In genomic region chr10:5589071-5589962, GRCh38 we compare ENCODE assay signal across 18 cellular contexts.
A peak's percentile ranks its signal among the peaks of the same experiment; 100 is the strongest.
DNase-seq lines count a peak whose midpoint lies in the region; ATAC-seq and TF ChIP-seq lines count a peak whose summit lies in the region.
"Had no signal": no experiment of that assay in that cellular context is flagged by ENCODE, and none has a peak within 500 bp of the region (broad histone marks: within the 10 kb centered on the region; RNA-seq: fewer than 3 reads in every experiment).

No MANE protein-coding gene starts in this region.

- H3K27me3 ChIP-seq in mammary epithelial cell (ENCODE audit: insufficient read depth, low read length) (no peaks in the 10 kb centered on the region), lower lobe of right lung (ENCODE audit: low read depth) (no peaks in the 10 kb centered on the region)

- H3K36me3 ChIP-seq in mammary epithelial cell (ENCODE audit: insufficient read depth, low read length) (no peaks in the 10 kb centered on the region), lower lobe of right lung (no peaks in the 10 kb centered on the region)
- H3K36me3 ChIP-seq: stomach had no signal

- CTCF ChIA-PET in MCF 10A (lab: Yijun Ruan, JAX), result interaction anchor here (0.7 to 1.1 kb wide), 2 partner anchors 34 to 36 kb away, joined by 3 to 6 read pairs; no protein-coding TSS in a partner anchor
- CTCF ChIA-PET in mammary epithelial cell (lab: Charles Lee; ENCODE audit: low non-redundant PET), result no interaction called here
- CTCF ChIA-PET in activated CD8-positive, alpha-beta T cell treated with anti-CD3 and anti-CD28 coated beads, Interleukin-2, amount 10 ng/mL, durations not matched to agents 7 days and 5 days (lab: Charles Lee), result interaction anchor here (0.7 kb wide), 1 partner anchor 40 kb away, joined by 3 read pairs; no protein-coding TSS in a partner anchor

- H3K9me3 ChIP-seq in mammary epithelial cell (replicated peaks; ENCODE audit: insufficient read depth, low read length) (no peaks in the 10 kb centered on the region), lower lobe of right lung (no peaks in the 10 kb centered on the region)
- H3K9me3 ChIP-seq: stomach had no signal

- H3K9me3 Mint-ChIP-seq in MCF 10A (ENCODE audit: unreplicated experiment), result no peaks in the 10 kb centered on the region
- H3K9me3 Mint-ChIP-seq in activated T-helper 17 cell treated with anti-CD3 and anti-CD28 coated beads, Interleukin-2, amount 50 U/mL, for 72 hours, result no peaks in the 10 kb centered on the region
- no peaks in the 10 kb centered on the region for H3K9me3 Mint-ChIP-seq in activated CD8-positive, alpha-beta T cell treated with anti-CD3 and anti-CD28 coated beads, Interleukin-2, amount 10 ng/mL, durations not matched to agents 7 days and 5 days (ENCODE audit: insufficient read depth)
- H3K9me3 Mint-ChIP-seq: activated T-cell treated with anti-CD3 and anti-CD28 coated beads, Interleukin-2, amount 50 U/mL, for 4 hours; CD8-positive, alpha-beta memory T cell had no signal

- H3K27me3 Mint-ChIP-seq in MCF 10A (ENCODE audit: insufficient read depth, unreplicated experiment), result no peaks in the 10 kb centered on the region
- peaks cover 10% of the 10 kb centered on the region for H3K27me3 Mint-ChIP-seq in activated T-helper 17 cell treated with anti-CD3 and anti-CD28 coated beads, Interleukin-2, amount 50 U/mL, for 72 hours
- peaks cover 7% of the 10 kb centered on the region for H3K27me3 Mint-ChIP-seq in activated CD8-positive, alpha-beta T cell treated with anti-CD3 and anti-CD28 coated beads, Interleukin-2, amount 10 ng/mL, durations not matched to agents 7 days and 5 days (ENCODE audit: low read depth)

- H3K4me1 Mint-ChIP-seq in MCF 10A (ENCODE audit: insufficient read depth, unreplicated experiment), result peaks cover 38% of the 10 kb centered on the region
- H3K4me1 Mint-ChIP-seq in activated T-helper 17 cell treated with anti-CD3 and anti-CD28 coated beads, Interleukin-2, amount 50 U/mL, for 72 hours, result peaks cover 16% of the 10 kb centered on the region
- H3K4me1 Mint-ChIP-seq in activated CD8-positive, alpha-beta T cell treated with anti-CD3 and anti-CD28 coated beads, Interleukin-2, amount 10 ng/mL, durations not matched to agents 7 days and 5 days (ENCODE audit: low read depth), result no peaks in the 10 kb centered on the region
- H3K4me1 Mint-ChIP-seq: CD8-positive, alpha-beta memory T cell had no signal

- no peak for ATAC-seq in activated T-helper 17 cell treated with anti-CD3 and anti-CD28 coated beads, Interleukin-2, amount 50 U/mL, for 72 hours (replicated peaks)
- no peak for ATAC-seq in lower lobe of right lung
- no peak for ATAC-seq in activated CD8-positive, alpha-beta T cell treated with anti-CD3 and anti-CD28 coated beads, Interleukin-2, amount 10 ng/mL, durations not matched to agents 7 days and 5 days
- no peak for ATAC-seq in HG02970 (IDR thresholded peaks at IDR 0.05; ENCODE audit: low FRiP score, unreplicated experiment)

- no peak overlapping the region for H3K4me3 Mint-ChIP-seq in MCF 10A (ENCODE audit: unreplicated experiment)
- H3K4me3 Mint-ChIP-seq in activated T-helper 17 cell treated with anti-CD3 and anti-CD28 coated beads, Interleukin-2, amount 50 U/mL, for 72 hours, result no peak overlapping the region
- H3K4me3 Mint-ChIP-seq in activated CD8-positive, alpha-beta T cell treated with anti-CD3 and anti-CD28 coated beads, Interleukin-2, amount 10 ng/mL, durations not matched to agents 7 days and 5 days, result no peak overlapping the region
- H3K4me3 Mint-ChIP-seq: activated T-cell treated with anti-CD3 and anti-CD28 coated beads, Interleukin-2, amount 50 U/mL, for 4 hours; CD8-positive, alpha-beta memory T cell had no signal

- peaks cover 2% of the 10 kb centered on the region for H3K79me2 ChIP-seq in mammary epithelial cell (ENCODE audit: insufficient read depth, low read length)
- H3K79me2 ChIP-seq: parathyroid adenoma had no signal

- H3K36me3 Mint-ChIP-seq in MCF 10A (ENCODE audit: insufficient read depth, unreplicated experiment), result no peaks in the 10 kb centered on the region
- H3K36me3 Mint-ChIP-seq in activated T-helper 17 cell treated with anti-CD3 and anti-CD28 coated beads, Interleukin-2, amount 50 U/mL, for 72 hours (ENCODE audit: low read depth), result no peaks in the 10 kb centered on the region
- H3K36me3 Mint-ChIP-seq in activated CD8-positive, alpha-beta T cell treated with anti-CD3 and anti-CD28 coated beads, Interleukin-2, amount 10 ng/mL, durations not matched to agents 7 days and 5 days (ENCODE audit: low read depth), result no peaks in the 10 kb centered on the region
- H3K36me3 Mint-ChIP-seq: CD8-positive, alpha-beta memory T cell had no signal

- in situ Hi-C loops in mammary epithelial cell (cut with MboI; ENCODE audit: low sequenced_read_pairs in 2 of 2) (no loop called here), KBM-7 (cut with MboI; ENCODE audit: low pct_unique_long_range_greater_than_20kb, low sequenced_read_pairs) (no loop called here)

- no peak overlapping the region for H3K27ac ChIP-seq in mammary epithelial cell (ENCODE audit: insufficient read depth, low read depth, low read length)
- no peak overlapping the region for H3K27ac ChIP-seq in lower lobe of right lung
- H3K27ac ChIP-seq: epithelial cell of prostate, parathyroid adenoma, stomach had no signal

- dilution Hi-C loops in mammary epithelial cell (cut with HindIII; ENCODE audit: low sequenced_read_pairs), result loop anchor here (25.0 kb wide), 1 partner anchor 902 kb away; no protein-coding TSS in a partner anchor

- peak; percentile 60 for DNase-seq in MCF 10A (ENCODE audit: unreplicated experiment)
- no peak for DNase-seq in mammary epithelial cell
- peak; percentile 35 for DNase-seq in lower lobe of right lung
- DNase-seq in SHP77 treated with DMSO at 0.1 percent for 48 hours (lab: John Stamatoyannopoulos, UW), result no peak
- DNase-seq in activated CD8-positive, alpha-beta T cell treated with anti-CD3 and anti-CD28 coated beads, Interleukin-2, amount 10 ng/mL, durations not matched to agents 7 days and 5 days, result no peak
- DNase-seq in KBM-7, result no peak
- DNase-seq: activated CD4-positive, alpha-beta T cell treated with anti-CD3 and anti-CD28 coated beads for 4 hours; activated T-cell treated with anti-CD3 and anti-CD28 coated beads, Interleukin-2, amount 50 U/mL, for 4 hours; glutamatergic neuron; NCI-H187 treated with DMSO at 0.1 percent for 48 hours; NCI-H69; small intestine; stomach had no signal

- POLR2A ChIA-PET in MCF 10A (lab: Yijun Ruan, JAX), result interaction anchor here (0.6 to 1.2 kb wide), 4 partner anchors 14 to 35 kb away, joined by 3 to 4 read pairs (median 3); no protein-coding TSS in a partner anchor
- POLR2A ChIA-PET in activated CD8-positive, alpha-beta T cell treated with anti-CD3 and anti-CD28 coated beads, Interleukin-2, amount 10 ng/mL, durations not matched to agents 7 days and 5 days (lab: Charles Lee), result interaction anchor here (0.6 kb wide), 1 partner anchor 606 kb away, joined by 3 read pairs; no protein-coding TSS in a partner anchor

- H3K4me3 ChIP-seq in mammary epithelial cell (replicated peaks in 1 of 3; ENCODE audit: insufficient read depth in 1 of 3, low read depth in 2 of 3, low read length in 3 of 3), result no peak overlapping the region
- no peak overlapping the region for H3K4me3 ChIP-seq in lower lobe of right lung
- H3K4me3 ChIP-seq: stomach had no signal

- H3K4me1 ChIP-seq in mammary epithelial cell (ENCODE audit: insufficient read depth, low read length), result peaks cover 29% of the 10 kb centered on the region
- H3K4me1 ChIP-seq in lower lobe of right lung, result peaks cover 8% of the 10 kb centered on the region
- H3K4me1 ChIP-seq: parathyroid adenoma had no signal

- H3K9ac ChIP-seq in mammary epithelial cell (ENCODE audit: insufficient read depth, low read length), result no peak overlapping the region
- H3K9ac ChIP-seq: parathyroid adenoma had no signal

- H3K4me2 ChIP-seq in mammary epithelial cell (ENCODE audit: insufficient read depth, low read depth, low read length), result no peak overlapping the region

- H4K20me1 ChIP-seq in mammary epithelial cell (ENCODE audit: insufficient read depth, low read length), result no peaks in the 10 kb centered on the region

- H2AFZ ChIP-seq in mammary epithelial cell (ENCODE audit: low read depth, low read length), result no peak overlapping the region
- H2AFZ ChIP-seq: parathyroid adenoma had no signal

- BruUV-seq in MCF 10A (replicated peaks; lab: Mats Ljungman, UMichigan), result no TSS peak
- BruUV-seq in mammary epithelial cell (replicated peaks; lab: Mats Ljungman, UMichigan), result no TSS peak

- intact Hi-C loops in MCF 10A (cut with micrococcal nuclease) (no loop called here), mammary epithelial cell (cut with micrococcal nuclease) (no loop called here), lower lobe of right lung (cut with DNase I) (no loop called here)

- no peak overlapping the region for H3K27ac Mint-ChIP-seq in MCF 10A (ENCODE audit: low read depth, unreplicated experiment)
- H3K27ac Mint-ChIP-seq in activated T-helper 17 cell treated with anti-CD3 and anti-CD28 coated beads, Interleukin-2, amount 50 U/mL, for 72 hours, result peak overlapping the region; percentile 65
- no peak overlapping the region for H3K27ac Mint-ChIP-seq in activated CD8-positive, alpha-beta T cell treated with anti-CD3 and anti-CD28 coated beads, Interleukin-2, amount 10 ng/mL, durations not matched to agents 7 days and 5 days

- 100% methylated on average over 13 of the region's 19 CpGs for WGBS in mammary epithelial cell (ENCODE audit: low coverage, missing lambda C conversion rate)

- TF ChIP-seq CTCF in MCF 10A (IDR thresholded peaks at IDR 0.05; ENCODE audit: unreplicated experiment) (no peak), mammary epithelial cell (conservative IDR thresholded peaks at IDR 0.05 in 1 of 2, IDR thresholded peaks at IDR 0.05 in 1 of 2; ENCODE audit: extremely low read depth in 1 of 2, insufficient read depth in 1 of 2, low read depth in 1 of 2, low read length in 2 of 2) (no peak), lower lobe of right lung (IDR thresholded peaks at IDR 0.05) (no peak)

Comparison
In these comparisons a context has a peak if more than half of its experiments do, and no peak if none do; other contexts are left out.
1. DNase-seq: peak in MCF 10A (single experiment) and lower lobe of right lung (single experiment); none in mammary epithelial cell (single experiment), SHP77 treated with DMSO at 0.1 percent for 48 hours (single experiment), activated CD8-positive, alpha-beta T cell treated with anti-CD3 and anti-CD28 coated beads, Interleukin-2, amount 10 ng/mL, durations not matched to agents 7 days and 5 days (single experiment) and KBM-7 (single experiment).